In genomic region chr6:83853968-83854501, GRCh38 we compare ENCODE assay signal across 8 cellular contexts. TPM values are rescaled to one million over a fixed set of nuclear protein-coding genes. Genes with fewer than 3 reads are reported as not detected.
DNase-seq lines count a peak whose midpoint lies in the region; ATAC-seq, FAIRE-seq and TF ChIP-seq lines count a peak whose summit lies in the region.

No MANE protein-coding gene starts in this region.

- peak overlapping the region; percentile 82 for H3K4me2 ChIP-seq in keratinocyte (ENCODE audit: control insufficient read depth, extremely low read depth, insufficient read depth, low read depth, low read length)

- in situ Hi-C loops in ACHN (cut with HindIII; ENCODE audit: low pct_ligation_motif_present, low pct_unique_long_range_greater_than_20kb, low sequenced_read_pairs) = no loop called here

- H3K4me1 ChIP-seq in right atrium auricular region = peaks cover 0 to 21% of the 10 kb centered on the region in 2 donors
- H3K4me1 ChIP-seq in keratinocyte (ENCODE audit: control insufficient read depth, extremely low read depth, insufficient read depth, low read length) = peaks cover 5% of the 10 kb centered on the region
- H3K4me1 ChIP-seq in upper lobe of left lung = peaks cover 9 to 20% (median 16%) of the 10 kb centered on the region in 4 donors

- H3K27ac ChIP-seq in right atrium auricular region (no peak overlapping the region), keratinocyte (ENCODE audit: control insufficient read depth, insufficient read depth, low read length) (no peak overlapping the region), upper lobe of left lung (no peak overlapping the region)

- FAIRE-seq in keratinocyte (lab: Jason Lieb, UNC) = no peak

- no peak overlapping the region for H3K27ac Mint-ChIP-seq in WTC11

- no peak for DNase-seq in right atrium auricular region (ENCODE audit: low spot score)
- DNase-seq in cardiac septum (ENCODE audit: low spot score) = no peak
- DNase-seq in WTC11 (ENCODE audit: low spot score) = peak; percentile 46
- no peak for DNase-seq in keratinocyte (ENCODE audit: low read depth, low spot score)
- DNase-seq in upper lobe of left lung = no peak
- no peak for DNase-seq in ACHN
- no peak for DNase-seq in activated CD4-positive, alpha-beta T cell treated with anti-CD3 and anti-CD28 coated beads for 4 hours

- H3K36me3 Mint-ChIP-seq in WTC11 = no peaks in the 10 kb centered on the region

- H3K9me1 ChIP-seq in keratinocyte (ENCODE audit: control insufficient read depth, extremely low read depth, insufficient read depth, low read length) = no peaks in the 10 kb centered on the region

- 14 to 17% methylated on average over 12 to 20 of the region's 20 CpGs for WGBS in upper lobe of left lung, 2 donors

- H3K27me3 ChIP-seq in right atrium auricular region = peaks cover 4 to 7% of the 10 kb centered on the region in 2 donors
- peaks cover 18% of the 10 kb centered on the region for H3K27me3 ChIP-seq in keratinocyte (ENCODE audit: control insufficient read depth, extremely low read depth, insufficient read depth, low read length)
- H3K27me3 ChIP-seq in upper lobe of left lung = peaks cover 2 to 20% (median 10%) of the 10 kb centered on the region in 4 donors

- H3K4me3 ChIP-seq in right atrium auricular region (peak overlapping the region; percentile 21 to 50), keratinocyte (ENCODE audit: control insufficient read depth in 2 of 3, extremely low read depth in 1 of 3, insufficient read depth in 2 of 3, low read depth in 1 of 3, low read length in 3 of 3) (peak overlapping the region; percentile 27 to 65 (median 58)), upper lobe of left lung (peak overlapping the region in 3 of 4 donors; percentile 30 to 51 (median 42))

- dilution Hi-C loops in keratinocyte (cut with MboI; ENCODE audit: extremely low pct_ligation_motif_present, low sequenced_read_pairs) = no loop called here

- H3K27me3 Mint-ChIP-seq in WTC11 (ENCODE audit: low read depth) = peaks cover 57% of the 10 kb centered on the region

- no peak for TF ChIP-seq CTCF in right atrium auricular region (IDR thresholded peaks at IDR 0.05)
- no peak for TF ChIP-seq CTCF in WTC11 (IDR thresholded peaks at IDR 0.05)
- TF ChIP-seq CTCF in keratinocyte (optimal IDR thresholded peaks at IDR 0.05 in 1 of 3, IDR thresholded peaks at IDR 0.05 in 1 of 3, conservative IDR thresholded peaks at IDR 0.05 in 1 of 3; ENCODE audit: extremely low read depth in 1 of 3, insufficient read depth in 2 of 3, low read length in 3 of 3) = no peak
- TF ChIP-seq CTCF in upper lobe of left lung (IDR thresholded peaks at IDR 0.05) = no peak

- TF ChIP-seq EP300 in upper lobe of left lung (IDR thresholded peaks at IDR 0.05) = no peak

- H4K20me1 ChIP-seq in keratinocyte (ENCODE audit: control insufficient read depth, extremely low read depth, insufficient read depth, low read length) = no peaks in the 10 kb centered on the region

- peak overlapping the region; percentile 86 for H3K4me3 Mint-ChIP-seq in WTC11

- ATAC-seq in WTC11 = peak; percentile 78
- no peak for ATAC-seq in upper lobe of left lung (ENCODE audit: low FRiP score in 2 of 2)
- no peak for ATAC-seq in GM18517 (IDR thresholded peaks at IDR 0.05; ENCODE audit: unreplicated experiment)

- peak overlapping the region; percentile 80 for H2AFZ ChIP-seq in keratinocyte (ENCODE audit: control insufficient read depth, low read length)

- no peak for TF ChIP-seq POLR2A in upper lobe of left lung (IDR thresholded peaks at IDR 0.05)

- no peaks in the 10 kb centered on the region for H3K9me3 Mint-ChIP-seq in WTC11

- POLR2A ChIA-PET in WTC11 (lab: Charles Lee) = interaction anchor here (1.2 kb wide), 2 partner anchors 145 to 374 kb away, joined by 3 to 4 read pairs; partner anchors contain the start of gene SNAP91

- intact Hi-C loops in cardiac septum (cut with DNase I) = no loop called here

- no peaks in the 10 kb centered on the region for H3K79me2 ChIP-seq in keratinocyte (ENCODE audit: control insufficient read depth, insufficient read depth, low read length)

- peaks cover 28% of the 10 kb centered on the region for H3K4me1 Mint-ChIP-seq in WTC11

- H3K36me3 ChIP-seq in right atrium auricular region (no peaks in the 10 kb centered on the region), keratinocyte (ENCODE audit: control insufficient read depth in 2 of 2, extremely low read depth in 1 of 2, insufficient read depth in 2 of 2, low read length in 2 of 2) (no peaks in the 10 kb centered on the region), upper lobe of left lung (no peaks in the 10 kb centered on the region)

- H3K9ac ChIP-seq in keratinocyte (ENCODE audit: control insufficient read depth, extremely low read depth, insufficient read depth, low read length) = no peak overlapping the region

- CTCF ChIA-PET in WTC11 (lab: Charles Lee) = interaction anchor here (1.1 to 3.5 kb wide), 4 partner anchors 145 to 373 kb away, joined by 3 to 14 read pairs (median 4); partner anchors contain the start of genes CEP162 and SNAP91

- H3K9me3 ChIP-seq in right atrium auricular region (no peaks in the 10 kb centered on the region), keratinocyte (ENCODE audit: control insufficient read depth, low read depth, low read length) (no peaks in the 10 kb centered on the region), upper lobe of left lung (no peaks in the 10 kb centered on the region)

TF ChIP-seq in WTC11, 78 proteins besides CTCF, POLR2A, EP300 and RAD21 (continues in another document):
- TF ChIP-seq ELF4 (CRISPR knock-in tag; IDR thresholded peaks at IDR 0.05; ENCODE audit: low read depth) (no peak), NFYB (CRISPR knock-in tag; conservative IDR thresholded peaks at IDR 0.05; ENCODE audit: low read depth) (no peak), MAX (CRISPR knock-in tag; IDR thresholded peaks at IDR 0.05) (no peak), ZNF232 (CRISPR knock-in tag; IDR thresholded peaks at IDR 0.05) (no peak), TEAD4 (CRISPR knock-in tag; IDR thresholded peaks at IDR 0.05) (no peak), FOXJ3 (CRISPR knock-in tag; IDR thresholded peaks at IDR 0.05; ENCODE audit: borderline replicate concordance) (no peak), KAT7 (CRISPR knock-in tag; IDR thresholded peaks at IDR 0.05; ENCODE audit: borderline replicate concordance) (no peak), ZNF423 (CRISPR knock-in tag; IDR thresholded peaks at IDR 0.05) (0 out of 2 replicates have a peak, but pooled peaks have one; percentile 10), ZNF317 (CRISPR knock-in tag; IDR thresholded peaks at IDR 0.05; ENCODE audit: borderline replicate concordance, low read depth) (no peak)
- TF ChIP-seq, protein P1, sequence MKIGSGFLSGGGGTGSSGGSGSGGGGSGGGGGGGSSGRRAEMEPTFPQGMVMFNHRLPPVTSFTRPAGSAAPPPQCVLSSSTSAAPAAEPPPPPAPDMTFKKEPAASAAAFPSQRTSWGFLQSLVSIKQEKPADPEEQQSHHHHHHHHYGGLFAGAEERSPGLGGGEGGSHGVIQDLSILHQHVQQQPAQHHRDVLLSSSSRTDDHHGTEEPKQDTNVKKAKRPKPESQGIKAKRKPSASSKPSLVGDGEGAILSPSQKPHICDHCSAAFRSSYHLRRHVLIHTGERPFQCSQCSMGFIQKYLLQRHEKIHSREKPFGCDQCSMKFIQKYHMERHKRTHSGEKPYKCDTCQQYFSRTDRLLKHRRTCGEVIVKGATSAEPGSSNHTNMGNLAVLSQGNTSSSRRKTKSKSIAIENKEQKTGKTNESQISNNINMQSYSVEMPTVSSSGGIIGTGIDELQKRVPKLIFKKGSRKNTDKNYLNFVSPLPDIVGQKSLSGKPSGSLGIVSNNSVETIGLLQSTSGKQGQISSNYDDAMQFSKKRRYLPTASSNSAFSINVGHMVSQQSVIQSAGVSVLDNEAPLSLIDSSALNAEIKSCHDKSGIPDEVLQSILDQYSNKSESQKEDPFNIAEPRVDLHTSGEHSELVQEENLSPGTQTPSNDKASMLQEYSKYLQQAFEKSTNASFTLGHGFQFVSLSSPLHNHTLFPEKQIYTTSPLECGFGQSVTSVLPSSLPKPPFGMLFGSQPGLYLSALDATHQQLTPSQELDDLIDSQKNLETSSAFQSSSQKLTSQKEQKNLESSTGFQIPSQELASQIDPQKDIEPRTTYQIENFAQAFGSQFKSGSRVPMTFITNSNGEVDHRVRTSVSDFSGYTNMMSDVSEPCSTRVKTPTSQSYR (CRISPR knock-in tag; IDR thresholded peaks at IDR 0.05) = no peak

RNA-seq across cellular contexts. Expression of gene RIPPLY2, which starts 0.9 kb away (rescaled TPM):
- total RNA-seq in right atrium auricular region (not detected), cardiac septum (not detected), WTC11 (2021) (0.66 to 2.2 TPM (median 2.1 TPM) in 3 replicates), upper lobe of left lung (not detected)
- polyA plus RNA-seq in keratinocyte = 0.37 to 0.76 TPM (median 0.60 TPM) in 3 replicates
- polyA plus RNA-seq in keratinocyte (2011; ENCODE audit: low read depth) = not detected
- polyA plus RNA-seq in keratinocyte (2011; cell fraction: cytosol; rRNA removed) = 0.55 and 0.61 TPM in 2 replicates
- polyA plus RNA-seq in keratinocyte (2011; cell fraction: nucleus; rRNA removed) = 0.48 and 0.72 TPM in 2 replicates
- polyA plus RNA-seq in keratinocyte (2012; ENCODE audit: low replicate concordance) = 1.2 TPM in 1 of 2 replicates, not detected in the other
- not detected in 3 replicates for polyA minus RNA-seq in keratinocyte
- not detected for polyA minus RNA-seq in keratinocyte (2011; cell fraction: cytosol; rRNA and poly(A)+ RNA removed)
- polyA minus RNA-seq in keratinocyte (2011; cell fraction: nucleus; rRNA and poly(A)+ RNA removed) = not detected in 2 replicates

RNA-seq across cellular contexts. Expression of gene CYB5R4, which starts 5.5 kb away (rescaled TPM):
- 1 to 10 TPM; 3.3 to 3.9 TPM for total RNA-seq in right atrium auricular region
- total RNA-seq in cardiac septum = 16.8 TPM
- 12.4 to 16.2 TPM (median 12.5 TPM) in 3 replicates for total RNA-seq in WTC11 (2021)
- polyA plus RNA-seq in keratinocyte = 7.2 to 14.0 TPM (median 8.7 TPM) in 3 replicates
- polyA plus RNA-seq in keratinocyte (2011; ENCODE audit: low read depth) = 21.6 TPM
- polyA plus RNA-seq in keratinocyte (2011; cell fraction: cytosol; rRNA removed) = 4.8 and 9.7 TPM in 2 replicates
- 2.4 and 2.5 TPM in 2 replicates for polyA plus RNA-seq in keratinocyte (2011; cell fraction: nucleus; rRNA removed)
- 8.9 and 9.1 TPM in 2 replicates for polyA plus RNA-seq in keratinocyte (2012; ENCODE audit: low replicate concordance)
- 0.75 to 6.2 TPM (median 3.7 TPM) in 3 replicates for polyA minus RNA-seq in keratinocyte
- 6.9 TPM for polyA minus RNA-seq in keratinocyte (2011; cell fraction: cytosol; rRNA and poly(A)+ RNA removed)
- polyA minus RNA-seq in keratinocyte (2011; cell fraction: nucleus; rRNA and poly(A)+ RNA removed) = 4.4 and 7.0 TPM in 2 replicates
- total RNA-seq in upper lobe of left lung = 10 to 100 TPM in 4 of 6 donors, 1 to 10 TPM in 2; 5.2 to 25.8 (median 13.1) TPM
